Comparison of ENCODE assay signal across 23 cellular contexts in the genomic region with DNA sequence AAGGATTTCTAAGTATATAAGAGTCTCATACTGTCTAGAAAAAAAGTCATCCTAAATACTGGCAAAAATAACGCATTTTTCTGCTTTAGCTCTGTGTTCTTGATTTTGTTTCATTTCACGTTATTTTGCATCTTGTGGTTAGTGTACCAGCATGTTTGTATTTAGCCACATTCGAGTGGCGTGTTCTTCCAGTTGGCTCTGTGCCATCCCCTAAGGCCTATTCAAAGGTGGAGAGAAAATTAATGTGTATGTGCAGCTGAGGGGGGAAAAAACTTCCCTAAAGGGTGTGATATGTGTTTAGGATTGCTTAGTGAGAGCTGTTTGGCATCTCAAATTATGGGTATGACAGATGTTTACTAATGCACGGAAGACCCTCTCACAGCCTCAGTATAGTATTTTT. TPM values are rescaled to one million over a fixed set of nuclear protein-coding genes. Genes with fewer than 3 reads are reported as not detected.
DNase-seq lines count a peak whose midpoint lies in the region; ATAC-seq, FAIRE-seq and TF ChIP-seq lines count a peak whose summit lies in the region.
"Had no signal": no experiment of that assay in that cellular context is flagged by ENCODE, and none has a peak within 500 bp of the region (broad histone marks: within the 10 kb centered on the region; RNA-seq: fewer than 3 reads in every experiment).

No MANE protein-coding gene starts in this region.

- no peaks in the 10 kb centered on the region; the same call in 1 of the 2 replicates for H3K4me1 ChIP-seq in HEK293 (ENCODE audit: control insufficient read depth, insufficient read depth, low read length)
- H3K4me1 ChIP-seq: left ventricle myocardium inferior, suprapubic skin had no signal

- H3K36me3 Mint-ChIP-seq in activated T-cell treated with anti-CD3 and anti-CD28 coated beads, Interleukin-2, amount 50 U/mL, for 72 hours (ENCODE audit: insufficient read depth in 2 of 2) = peaks cover 2 to 9% of the 10 kb centered on the region in 2 donors

- no peak overlapping the region for H3K4me3 Mint-ChIP-seq in activated T-cell treated with anti-CD3 and anti-CD28 coated beads, Interleukin-2, amount 50 U/mL, for 72 hours
- H3K4me3 Mint-ChIP-seq: natural killer cell treated with Interleukin-12 subunit alpha and Interleukin-12 subunit beta and Interleukin-15 and Interleukin-18, amount 100 ng/mL, for 72 hours; stimulated activated effector memory CD8-positive, alpha-beta T cell treated with anti-CD3 and anti-CD28 coated beads, Interleukin-12 subunit alpha, Interleukin-12 subunit beta, amount 100 ng/mL, for 72 hours had no signal

- no peaks in the 10 kb centered on the region for H3K4me1 Mint-ChIP-seq in activated T-cell treated with anti-CD3 and anti-CD28 coated beads, Interleukin-2, amount 50 U/mL, for 72 hours (ENCODE audit: low read depth)
- H3K4me1 Mint-ChIP-seq: stimulated activated effector memory CD8-positive, alpha-beta T cell treated with anti-CD3 and anti-CD28 coated beads, Interleukin-12 subunit alpha, Interleukin-12 subunit beta, amount 100 ng/mL, for 72 hours had no signal

- DNase-seq in NCI-H1436 (lab: John Stamatoyannopoulos, UW) = peak; percentile 8
- no peak for DNase-seq in NCI-H1436 treated with DMSO at 0.1 percent for 48 hours (lab: John Stamatoyannopoulos, UW)
- DNase-seq in NCI-H345 treated with DMSO at 0.1 percent for 48 hours (lab: John Stamatoyannopoulos, UW; ENCODE audit: unreplicated experiment) = peak; percentile 40
- DNase-seq in epithelial cell of esophagus (ENCODE audit: low read depth) = peak; percentile 47
- no peak for DNase-seq in activated T-cell treated with anti-CD3 and anti-CD28 coated beads, Interleukin-2, amount 50 U/mL, for 72 hours
- DNase-seq in HTR-8/SVneo (ENCODE audit: insufficient read length, low spot score) = no peak
- DNase-seq: activated CD4-positive, alpha-beta T cell treated with anti-CD3 and anti-CD28 coated beads for 1 hour; GDM1; left ventricle myocardium inferior; midbrain; NCI-H226; RPMI8226; T1000 had no signal

- no peaks in the 10 kb centered on the region for H3K9me3 Mint-ChIP-seq in activated T-cell treated with anti-CD3 and anti-CD28 coated beads, Interleukin-2, amount 50 U/mL, for 72 hours
- H3K9me3 Mint-ChIP-seq: activated T-helper 2 cell treated with anti-CD3 and anti-CD28 coated beads, Interferon-gamma antibody, Interleukin-2, Interleukin-4, amounts not matched to agents 10 μg/mL and 5 μg/mL and 100 μg/mL, durations not matched to agents 14 hours and 24 hours and 36 hours; natural killer cell treated with Interleukin-12 subunit alpha and Interleukin-12 subunit beta and Interleukin-15 and Interleukin-18, amount 100 ng/mL, for 72 hours; stimulated activated effector memory CD8-positive, alpha-beta T cell treated with anti-CD3 and anti-CD28 coated beads, Interleukin-12 subunit alpha, Interleukin-12 subunit beta, amount 100 ng/mL, for 72 hours had no signal

- TF ChIP-seq CTCF in HEK293 (tag by site-specific recombination; IDR thresholded peaks at IDR 0.05) = no peak
- TF ChIP-seq CTCF in epithelial cell of esophagus (IDR thresholded peaks at IDR 0.05; ENCODE audit: insufficient read depth, low read depth, low read length, missing control alignments) = no peak

- no peak overlapping the region for H3K27ac ChIP-seq in HEK293 (ENCODE audit: extremely low read depth, low read depth, low read length)
- H3K27ac ChIP-seq: epithelial cell of prostate, left ventricle myocardium inferior, suprapubic skin had no signal

- H3K27me3 Mint-ChIP-seq in activated T-cell treated with anti-CD3 and anti-CD28 coated beads, Interleukin-2, amount 50 U/mL, for 72 hours (ENCODE audit: low read depth) = no peaks in the 10 kb centered on the region
- H3K27me3 Mint-ChIP-seq: natural killer cell treated with Interleukin-12 subunit alpha and Interleukin-12 subunit beta and Interleukin-15 and Interleukin-18, amount 100 ng/mL, for 72 hours had no signal

- FAIRE-seq in HTR-8/SVneo (lab: Jason Lieb, UNC) = no peak
- FAIRE-seq: A204.1, HepG2, urothelium cell line had no signal

- no peaks in the 10 kb centered on the region for H3K9me3 ChIP-seq in HEK293 (ENCODE audit: control insufficient read depth, insufficient read depth, low read depth, low read length)
- H3K9me3 ChIP-seq: left ventricle myocardium inferior, suprapubic skin had no signal

- ATAC-seq in activated T-cell treated with anti-CD3 and anti-CD28 coated beads, Interleukin-2, amount 50 U/mL, for 72 hours (replicated peaks in 1 of 2) = no peak
- ATAC-seq in HG03565 (IDR thresholded peaks at IDR 0.05; ENCODE audit: unreplicated experiment) = no peak
- ATAC-seq: HepG2; natural killer cell treated with Interleukin-12 subunit alpha and Interleukin-12 subunit beta and Interleukin-15 and Interleukin-18, amount 100 ng/mL, for 72 hours; stimulated activated effector memory CD8-positive, alpha-beta T cell treated with anti-CD3 and anti-CD28 coated beads, Interleukin-12 subunit alpha, Interleukin-12 subunit beta, amount 100 ng/mL, for 72 hours had no signal

- POLR2A ChIA-PET in HEK293 (lab: Yijun Ruan, JAX) = no interaction called here

- CTCF ChIA-PET in HEK293 (lab: Yijun Ruan, JAX) = interaction anchor here (0.7 kb wide), 1 partner anchor 287 kb away, joined by 3 read pairs; no protein-coding TSS in a partner anchor

- H3K4me3 ChIP-seq in HEK293 (ENCODE audit: low read depth, low read length) = no peak overlapping the region
- no peak overlapping the region for H3K4me3 ChIP-seq in epithelial cell of esophagus (ENCODE audit: low read length)
- H3K4me3 ChIP-seq: left ventricle myocardium inferior, suprapubic skin had no signal

- no peak overlapping the region for H3K27ac Mint-ChIP-seq in activated T-cell treated with anti-CD3 and anti-CD28 coated beads, Interleukin-2, amount 50 U/mL, for 72 hours
- H3K27ac Mint-ChIP-seq: activated T-helper 2 cell treated with anti-CD3 and anti-CD28 coated beads, Interferon-gamma antibody, Interleukin-2, Interleukin-4, amounts not matched to agents 10 μg/mL and 5 μg/mL and 100 μg/mL, durations not matched to agents 14 hours and 24 hours and 36 hours; natural killer cell treated with Interleukin-12 subunit alpha and Interleukin-12 subunit beta and Interleukin-15 and Interleukin-18, amount 100 ng/mL, for 72 hours; stimulated activated effector memory CD8-positive, alpha-beta T cell treated with anti-CD3 and anti-CD28 coated beads, Interleukin-12 subunit alpha, Interleukin-12 subunit beta, amount 100 ng/mL, for 72 hours had no signal

- peaks cover 19 to 91% of the 10 kb centered on the region in 2 experiments; a peak in 2 of 3 replicates for H3K36me3 ChIP-seq in HEK293 (ENCODE audit: control insufficient read depth in 2 of 2, insufficient read depth in 1 of 2, low read length in 2 of 2)

TF ChIP-seq in HEK293, 187 proteins besides CTCF, POLR2A, EP300 and RAD21:
- 0 out of 2 replicates have a peak, but pooled peaks have one; percentile 33 for TF ChIP-seq PRDM6 (tag by site-specific recombination; IDR thresholded peaks at IDR 0.05)
- no peak for TF ChIP-seq WT1 (tag by site-specific recombination; IDR thresholded peaks at IDR 0.05)
- no peak for TF ChIP-seq ZNF624 (tag by site-specific recombination; IDR thresholded peaks at IDR 0.05)
- no peak for TF ChIP-seq ZNF155 (tag by site-specific recombination; IDR thresholded peaks at IDR 0.05)
- no peak for TF ChIP-seq ZNF302 (tag by site-specific recombination; IDR thresholded peaks at IDR 0.05; ENCODE audit: low read depth)
- TF ChIP-seq PATZ1 (tag by site-specific recombination; IDR thresholded peaks at IDR 0.05) = no peak
- peak; percentile 40; the same call in 1 of the 2 replicates for TF ChIP-seq SP7 (tag by site-specific recombination; IDR thresholded peaks at IDR 0.05)
- no peak for TF ChIP-seq ZNF704 (tag by site-specific recombination; IDR thresholded peaks at IDR 0.05)

RNA-seq across cellular contexts. Expression of gene DNAJC16, which starts 12.1 kb away (rescaled TPM):
- total RNA-seq in activated T-cell treated with anti-CD3 and anti-CD28 coated beads, Interleukin-2, amount 50 U/mL, for 72 hours = 10 to 100 TPM; 14.3 to 17.5 TPM

RNA-seq across cellular contexts. Expression of gene CASP9, which starts 14.7 kb away (rescaled TPM):
- total RNA-seq in activated T-cell treated with anti-CD3 and anti-CD28 coated beads, Interleukin-2, amount 50 U/mL, for 72 hours = 10 to 100 TPM; 13.4 to 16.3 TPM

RNA-seq across cellular contexts. Expression of gene AGMAT, which starts 46.1 kb away (rescaled TPM):
- total RNA-seq in activated T-cell treated with anti-CD3 and anti-CD28 coated beads, Interleukin-2, amount 50 U/mL, for 72 hours = 1 to 10 TPM; 7.8 to 8.5 TPM
- total RNA-seq: left ventricle myocardium inferior had no signal

Comparison
In these comparisons a context has a peak if more than half of its experiments do, and no peak if none do; other contexts are left out.
1. DNase-seq: peak in NCI-H1436 (single experiment), NCI-H345 treated with DMSO at 0.1 percent for 48 hours (single experiment) and epithelial cell of esophagus (single experiment); none in NCI-H1436 treated with DMSO at 0.1 percent for 48 hours (single experiment), activated T-cell treated with anti-CD3 and anti-CD28 coated beads, Interleukin-2, amount 50 U/mL, for 72 hours (0 of 2) and HTR-8/SVneo (single experiment).